Comparison of ENCODE assay signal across 15 cellular contexts in genomic region chr11:66265531-66266377, GRCh38. TPM values are rescaled to one million over a fixed set of nuclear protein-coding genes. Genes with fewer than 3 reads are reported as not detected.
DNase-seq lines count a peak whose midpoint lies in the region; ATAC-seq, FAIRE-seq and TF ChIP-seq lines count a peak whose summit lies in the region.
"Had no signal": no experiment of that assay in that cellular context is flagged by ENCODE, and none has a peak within 500 bp of the region (broad histone marks: within the 10 kb centered on the region; RNA-seq: fewer than 3 reads in every experiment).

No MANE protein-coding gene starts in this region.

- TF ChIP-seq POLR2A in HCT116 (IDR thresholded peaks at IDR 0.05; ENCODE audit: borderline replicate concordance, extremely low read depth, insufficient read depth, insufficient read length) (no peak), sigmoid colon (IDR thresholded peaks at IDR 0.05) (no peak), thyroid gland (IDR thresholded peaks at IDR 0.05) (no peak)

- WGBS in sigmoid colon, 2 donors, result 93 to 95% methylated on average over 26 of the region's 26 CpGs
- 91 to 94% methylated on average over 8 to 17 of the region's 26 CpGs for WGBS in thyroid gland, 2 donors

- TF ChIP-seq EP300 in sigmoid colon (IDR thresholded peaks at IDR 0.05), result no peak

- peaks cover 6 to 26% of the 10 kb centered on the region in 2 experiments for H3K4me1 ChIP-seq in HCT116 (ENCODE audit: control insufficient read depth in 1 of 2, insufficient read depth in 2 of 2, low read length in 2 of 2)
- H3K4me1 ChIP-seq in RWPE2 (ENCODE audit: insufficient read depth, poor library complexity, severe bottlenecking), result no peaks in the 10 kb centered on the region
- peaks cover 6 to 13% of the 10 kb centered on the region in 2 donors for H3K4me1 ChIP-seq in kidney (ENCODE audit: control insufficient read depth in 1 of 2, insufficient read depth in 1 of 2, low read depth in 1 of 2, low read length in 2 of 2)
- peaks cover 0 to 35% (median 29%) of the 10 kb centered on the region in 4 donors for H3K4me1 ChIP-seq in sigmoid colon
- peaks cover 15 to 22% of the 10 kb centered on the region in 2 donors for H3K4me1 ChIP-seq in thyroid gland

- H3K27ac ChIP-seq in HCT116 (ENCODE audit: low read depth, low read length), result peak overlapping the region; percentile 69; the same call in 1 of the 2 replicates
- no peak overlapping the region for H3K27ac ChIP-seq in RWPE2 (ENCODE audit: poor library complexity, severe bottlenecking)
- H3K27ac ChIP-seq in kidney (ENCODE audit: low read depth in 2 of 2, low read length in 2 of 2), result no peak overlapping the region
- H3K27ac ChIP-seq in sigmoid colon, result peak overlapping the region; percentile 96 to 99 (median 97)
- no peak overlapping the region for H3K27ac ChIP-seq in thyroid gland
- H3K27ac ChIP-seq: HL-60 had no signal

- H3K9ac ChIP-seq in HCT116 (ENCODE audit: low read length) (no peak overlapping the region), kidney (ENCODE audit: low read length in 2 of 2) (no peak overlapping the region)

- FAIRE-seq in kidney (lab: Jason Lieb, UNC), result no peak
- FAIRE-seq: A204.1, GM18507 had no signal

- no TSS peak for BruUV-seq in HCT116 (replicated peaks; lab: Mats Ljungman, UMichigan)

- TF ChIP-seq RAD21 in HCT116 (IDR thresholded peaks at IDR 0.05; ENCODE audit: low read depth), result no peak

- POLR2A ChIA-PET in HCT116 (lab: Charles Lee), result no interaction called here

- H3K36me3 ChIP-seq in HCT116 (ENCODE audit: control insufficient read depth in 1 of 2, insufficient read depth in 2 of 2, low read length in 2 of 2) (peaks cover 8 to 12% of the 10 kb centered on the region in 2 experiments; a peak in 3 of 4 replicates), RWPE2 (ENCODE audit: low read depth) (peaks cover 35% of the 10 kb centered on the region), kidney (ENCODE audit: control insufficient read depth in 1 of 2, insufficient read depth in 2 of 2, low read length in 2 of 2) (peaks cover 0 to 7% of the 10 kb centered on the region in 2 donors), sigmoid colon (peaks cover 11 to 51% (median 30%) of the 10 kb centered on the region in 4 donors), thyroid gland (peaks cover 0 to 21% of the 10 kb centered on the region in 2 donors)

- H3K27me3 ChIP-seq in HCT116 (ENCODE audit: insufficient read depth, low read length) (no peaks in the 10 kb centered on the region), RWPE2 (ENCODE audit: insufficient read depth, poor library complexity, severe bottlenecking) (no peaks in the 10 kb centered on the region), sigmoid colon (no peaks in the 10 kb centered on the region), thyroid gland (no peaks in the 10 kb centered on the region)

- no peaks in the 10 kb centered on the region for H3K9me3 ChIP-seq in HCT116 (ENCODE audit: control insufficient read depth in 1 of 2, insufficient read depth in 1 of 2, low read depth in 1 of 2, low read length in 2 of 2)
- H3K9me3 ChIP-seq in RWPE2 (ENCODE audit: severe bottlenecking), result no peaks in the 10 kb centered on the region
- no peaks in the 10 kb centered on the region for H3K9me3 ChIP-seq in kidney (ENCODE audit: control insufficient read depth in 1 of 2, low read length in 2 of 2)
- H3K9me3 ChIP-seq in sigmoid colon, result no peaks in the 10 kb centered on the region
- H3K9me3 ChIP-seq in thyroid gland, result no peaks in the 10 kb centered on the region

- no peak for DNase-seq in HCT116 (ENCODE audit: low read depth, low spot score)
- peak; percentile 53 for DNase-seq in RWPE2 (ENCODE audit: low spot score)
- DNase-seq in kidney, result peak; percentile 81
- DNase-seq in sigmoid colon, result peak; percentile 68
- no peak for DNase-seq in NCI-H1105 treated with DMSO at 0.1 percent for 48 hours (lab: John Stamatoyannopoulos, UW)
- DNase-seq in activated CD8-positive, alpha-beta memory T cell treated with anti-CD3 and anti-CD28 coated beads for 24 hours, result no peak
- DNase-seq in thyroid gland, result no peak
- DNase-seq: DMS 273 treated with DMSO at 0.1 percent for 48 hours, HCEC 1CT, IMR-90 had no signal

- RAD21 ChIA-PET in HCT116 (lab: Charles Lee; ENCODE audit: low non-redundant PET in 1 of 2, low total read pairs in 2 of 2, uncharacterized antibody in 2 of 2, unreplicated experiment in 2 of 2), result no interaction called here

- TF ChIP-seq CTCF in HCT116 (IDR thresholded peaks at IDR 0.05 in 2 of 3, conservative IDR thresholded peaks at IDR 0.05 in 1 of 3; ENCODE audit: borderline replicate concordance in 1 of 3, insufficient read depth in 1 of 3, low read depth in 2 of 3, low read length in 2 of 3) (no peak), RWPE2 (IDR thresholded peaks at IDR 0.05; ENCODE audit: poor library complexity, severe bottlenecking) (no peak), kidney (IDR thresholded peaks at IDR 0.05; ENCODE audit: borderline replicate concordance, extremely low read depth, insufficient read depth) (no peak), sigmoid colon (IDR thresholded peaks at IDR 0.05) (no peak), thyroid gland (IDR thresholded peaks at IDR 0.05) (no peak)

- H3K79me2 ChIP-seq in HCT116 (ENCODE audit: insufficient read depth, low read length), result peaks cover 21% of the 10 kb centered on the region

- intact Hi-C loops in HCT116 (cut with micrococcal nuclease) (no loop called here), kidney (cut with DNase I) (no loop called here), sigmoid colon (cut with DNase I) (no loop called here), thyroid gland (cut with DNase I) (no loop called here)

- no peaks in the 10 kb centered on the region for H3K9me2 ChIP-seq in HCT116 (ENCODE audit: insufficient read depth)

- no peak overlapping the region for H3K4me2 ChIP-seq in HCT116 (ENCODE audit: low read length)

- no peaks in the 10 kb centered on the region for H4K20me1 ChIP-seq in HCT116 (ENCODE audit: insufficient read depth)

- CTCF ChIA-PET in HCT116 (lab: Charles Lee), result interaction anchor here (0.7 to 2.6 kb wide), 3 partner anchors 24 to 64 kb away, joined by 3 to 8 read pairs (median 3); partner anchors contain the start of gene YIF1A

- H3K4me3 ChIP-seq in HCT116 (replicated peaks in 1 of 2; ENCODE audit: low read depth in 1 of 2, low read length in 2 of 2), result no peak overlapping the region
- no peak overlapping the region for H3K4me3 ChIP-seq in RWPE2 (ENCODE audit: severe bottlenecking)
- H3K4me3 ChIP-seq in kidney (ENCODE audit: low read length in 2 of 2), result no peak overlapping the region
- no peak overlapping the region for H3K4me3 ChIP-seq in sigmoid colon
- H3K4me3 ChIP-seq in thyroid gland (replicated peaks in 1 of 3), result no peak overlapping the region

- H2AFZ ChIP-seq in HCT116 (ENCODE audit: low read depth, low read length, poor library complexity, severe bottlenecking), result no peak overlapping the region

- ATAC-seq in HCT116 (no peak), RWPE2 (ENCODE audit: low read depth) (no peak), HG02759 (IDR thresholded peaks at IDR 0.05; ENCODE audit: unreplicated experiment) (no peak)

TF ChIP-seq in HCT116, 20 proteins besides CTCF, POLR2A, EP300 and RAD21 (continues in another document):
- TF ChIP-seq ZBTB33 (IDR thresholded peaks at IDR 0.05; ENCODE audit: extremely low read depth, insufficient replicate concordance, low read length) (no peak), SP1 (IDR thresholded peaks at IDR 0.05; ENCODE audit: low read depth) (no peak), CEBPB (IDR thresholded peaks at IDR 0.05; ENCODE audit: low read depth) (no peak)

RNA-seq across cellular contexts. Expression of gene RAB1B, which starts 2.7 kb away (rescaled TPM):
- total RNA-seq in HCT116 (2021; ENCODE audit: unreplicated experiment) (148 TPM), kidney (153 TPM), sigmoid colon (10 to 100 TPM; 65.4 to 93.7 (median 77.3) TPM), thyroid gland (100 to 1,000 TPM; 122 to 166 (median 130) TPM)
- 167 and 174 TPM in 2 replicates for polyA plus RNA-seq in HCT116 (2012)
- polyA plus RNA-seq in kidney (ENCODE audit: insufficient read depth, low read depth, low replicate concordance) (197 TPM), sigmoid colon (100 to 1,000 TPM; 196 to 286 (median 243) TPM)

RNA-seq across cellular contexts. Expression of gene KLC2, which starts 8.3 kb away (rescaled TPM):
- 58.5 TPM for total RNA-seq in HCT116 (2021; ENCODE audit: unreplicated experiment)
- 42.1 and 54.3 TPM in 2 replicates for polyA plus RNA-seq in HCT116 (2012)
- total RNA-seq in kidney, result 30.6 TPM
- 16.2 TPM for polyA plus RNA-seq in kidney (ENCODE audit: insufficient read depth, low read depth, low replicate concordance)
- 10 to 100 TPM; 16.1 to 29.9 (median 24.1) TPM for total RNA-seq in sigmoid colon
- polyA plus RNA-seq in sigmoid colon, result 10 to 100 TPM in 1 of 3 donors, 1 to 10 TPM in 2; 5.4 to 20.5 (median 6.5) TPM
- total RNA-seq in thyroid gland, result 10 to 100 TPM; 13.0 to 26.0 (median 15.9) TPM

RNA-seq across cellular contexts. Expression of gene CNIH2, which starts 12.2 kb away (rescaled TPM):
- total RNA-seq in HCT116 (2021; ENCODE audit: unreplicated experiment), result 1.3 TPM
- 0.70 and 0.75 TPM in 2 replicates for polyA plus RNA-seq in HCT116 (2012)
- total RNA-seq in kidney, result 0.63 TPM
- not detected for polyA plus RNA-seq in kidney (ENCODE audit: insufficient read depth, low read depth, low replicate concordance)
- 1 to 10 TPM in 1 of 4 donors, not detected in 3; 1.7 TPM for total RNA-seq in sigmoid colon
- polyA plus RNA-seq in sigmoid colon, result under 1 TPM in 1 of 3 donors, not detected in 2; 0.63 TPM
- not detected for total RNA-seq in thyroid gland

RNA-seq across cellular contexts. Expression of gene YIF1A, which starts 23.2 kb away (rescaled TPM):
- 54.7 TPM for total RNA-seq in HCT116 (2021; ENCODE audit: unreplicated experiment)
- 82.8 and 97.7 TPM in 2 replicates for polyA plus RNA-seq in HCT116 (2012)
- 92.1 TPM for total RNA-seq in kidney
- 115 TPM for polyA plus RNA-seq in kidney (ENCODE audit: insufficient read depth, low read depth, low replicate concordance)
- 10 to 100 TPM; 43.5 to 72.4 (median 61.9) TPM for total RNA-seq in sigmoid colon
- polyA plus RNA-seq in sigmoid colon, result 100 to 1,000 TPM in 1 of 3 donors, 10 to 100 TPM in 2; 30.3 to 104 (median 45.0) TPM
- total RNA-seq in thyroid gland, result 100 to 1,000 TPM in 3 of 4 donors, 10 to 100 TPM in 1; 77.7 to 168 (median 118) TPM

RNA-seq across cellular contexts. Expression of gene TMEM151A, which starts 25.9 kb away (rescaled TPM):
- total RNA-seq in HCT116 (2021; ENCODE audit: unreplicated experiment) (5.9 TPM), kidney (0.19 TPM), sigmoid colon (under 1 TPM in 2 of 4 donors, not detected in 2; 0.27 to 0.36 TPM), thyroid gland (1 to 10 TPM in 1 of 4 donors, under 1 TPM in 2, not detected in 1; 0.20 to 1.1 (median 0.22) TPM)
- 5.0 and 5.4 TPM in 2 replicates for polyA plus RNA-seq in HCT116 (2012)
- polyA plus RNA-seq in kidney (ENCODE audit: insufficient read depth, low read depth, low replicate concordance) (not detected), sigmoid colon (under 1 TPM in 1 of 3 donors, not detected in 2; 0.36 TPM)
- total RNA-seq: Daoy, IMR-90 had no signal

Comparison
In these comparisons a context has a peak if more than half of its experiments do, and no peak if none do; other contexts are left out.
1. DNase-seq: peak in RWPE2 (single experiment), kidney (single experiment) and sigmoid colon (single experiment); none in HCT116 (single experiment), NCI-H1105 treated with DMSO at 0.1 percent for 48 hours (single experiment), activated CD8-positive, alpha-beta memory T cell treated with anti-CD3 and anti-CD28 coated beads for 24 hours (single experiment) and thyroid gland (0 of 2).
2. H3K27ac ChIP-seq: peak in HCT116 (single experiment) and sigmoid colon (4 of 4); none in RWPE2 (single experiment), kidney (0 of 2) and thyroid gland (0 of 3).